ENCODE assay signal across 1 cellular context in the genomic region with DNA sequence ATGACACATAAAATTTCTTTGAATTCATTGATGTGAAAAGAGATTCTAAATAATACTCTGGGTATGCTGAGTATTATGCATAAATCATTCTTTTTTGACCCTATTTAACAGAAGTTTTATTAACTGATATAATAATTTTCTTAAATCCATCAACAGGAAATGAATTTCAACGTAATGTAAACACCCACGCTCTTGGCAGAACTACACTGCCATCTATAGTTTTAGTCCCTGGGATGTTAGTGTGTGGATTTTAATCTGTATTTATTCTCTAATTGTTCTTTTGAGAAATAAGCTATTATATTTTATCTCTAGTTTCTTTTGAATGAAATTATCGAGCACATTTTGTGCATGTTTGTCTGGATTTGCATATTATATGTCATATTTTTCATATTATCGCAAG.
TF ChIP-seq lines count a peak whose summit lies in the region.

No MANE protein-coding gene starts in this region.

TF ChIP-seq in HCT116, 20 proteins besides CTCF, POLR2A, EP300 and RAD21 (continued from another document):
- TF ChIP-seq JUND (IDR thresholded peaks at IDR 0.05) (no peak), SP1 (IDR thresholded peaks at IDR 0.05; ENCODE audit: low read depth) (no peak), MAX (IDR thresholded peaks at IDR 0.05) (no peak), SRF (IDR thresholded peaks at IDR 0.05; ENCODE audit: low read depth) (no peak), ATF3 (IDR thresholded peaks at IDR 0.05) (no peak), FOSL1 (IDR thresholded peaks at IDR 0.05; ENCODE audit: low read depth) (no peak), POLR2AphosphoS5 (IDR thresholded peaks at IDR 0.05; ENCODE audit: low read depth, low read length) (no peak), ELF1 (IDR thresholded peaks at IDR 0.05; ENCODE audit: borderline replicate concordance, low read depth) (no peak), CBX3 (IDR thresholded peaks at IDR 0.05; ENCODE audit: low read depth) (no peak), EGR1 (IDR thresholded peaks at IDR 0.05; ENCODE audit: low read depth) (no peak), YY1 (IDR thresholded peaks at IDR 0.05; ENCODE audit: extremely low read depth, insufficient replicate concordance, low read depth, low read length) (no peak), TCF7L2 (IDR thresholded peaks at IDR 0.05; ENCODE audit: borderline replicate concordance, extremely low read depth, insufficient read depth, insufficient read length) (no peak)
TF ChIP-seq in HCT116: peak in this region for 0.
